1 cellular context compared by ENCODE assay signal in the genomic region with DNA sequence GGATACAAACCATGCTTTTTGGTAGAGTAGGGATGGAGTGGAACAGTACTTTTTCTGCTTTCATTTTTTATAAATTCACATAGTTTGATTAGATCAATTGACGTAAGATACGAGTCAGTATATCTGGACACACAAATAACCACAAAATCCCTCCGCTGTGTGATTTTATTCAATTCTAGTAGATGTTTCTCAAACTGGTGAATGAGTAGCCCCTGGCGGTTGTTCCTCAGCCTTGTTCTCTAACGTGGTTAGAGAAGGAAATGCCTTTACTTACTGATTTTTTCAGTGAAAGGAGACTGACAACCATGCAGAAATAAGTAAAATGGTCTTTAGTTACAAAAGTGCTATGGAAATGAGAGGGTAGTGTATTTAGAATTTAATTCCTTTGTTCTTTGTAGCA.
TF ChIP-seq lines count a peak whose summit lies in the region.

No MANE protein-coding gene starts in this region.

TF ChIP-seq in SK-N-SH, 30 proteins besides CTCF, POLR2A, EP300 and RAD21 (continued from another document):
- TF ChIP-seq, protein P1, sequence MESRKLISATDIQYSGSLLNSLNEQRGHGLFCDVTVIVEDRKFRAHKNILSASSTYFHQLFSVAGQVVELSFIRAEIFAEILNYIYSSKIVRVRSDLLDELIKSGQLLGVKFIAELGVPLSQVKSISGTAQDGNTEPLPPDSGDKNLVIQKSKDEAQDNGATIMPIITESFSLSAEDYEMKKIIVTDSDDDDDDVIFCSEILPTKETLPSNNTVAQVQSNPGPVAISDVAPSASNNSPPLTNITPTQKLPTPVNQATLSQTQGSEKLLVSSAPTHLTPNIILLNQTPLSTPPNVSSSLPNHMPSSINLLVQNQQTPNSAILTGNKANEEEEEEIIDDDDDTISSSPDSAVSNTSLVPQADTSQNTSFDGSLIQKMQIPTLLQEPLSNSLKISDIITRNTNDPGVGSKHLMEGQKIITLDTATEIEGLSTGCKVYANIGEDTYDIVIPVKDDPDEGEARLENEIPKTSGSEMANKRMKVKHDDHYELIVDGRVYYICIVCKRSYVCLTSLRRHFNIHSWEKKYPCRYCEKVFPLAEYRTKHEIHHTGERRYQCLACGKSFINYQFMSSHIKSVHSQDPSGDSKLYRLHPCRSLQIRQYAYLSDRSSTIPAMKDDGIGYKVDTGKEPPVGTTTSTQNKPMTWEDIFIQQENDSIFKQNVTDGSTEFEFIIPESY (IDR thresholded peaks at IDR 0.05; ENCODE audit: borderline replicate concordance, low read depth) = no peak
- TF ChIP-seq FOXJ3 (CRISPR knock-in tag; IDR thresholded peaks at IDR 0.05) (no peak), FOXM1 (IDR thresholded peaks at IDR 0.05; ENCODE audit: low read depth) (no peak), GATA2 (CRISPR knock-in tag; IDR thresholded peaks at IDR 0.05) (no peak), ELF1 (IDR thresholded peaks at IDR 0.05) (no peak), RXRA (IDR thresholded peaks at IDR 0.05; ENCODE audit: borderline replicate concordance, low read depth) (no peak), FOSL2 (IDR thresholded peaks at IDR 0.05; ENCODE audit: borderline replicate concordance, low read depth) (no peak), NFIC (IDR thresholded peaks at IDR 0.05; ENCODE audit: borderline replicate concordance) (no peak)
